Comparison of ENCODE assay signal across 8 cellular contexts in the genomic region with DNA sequence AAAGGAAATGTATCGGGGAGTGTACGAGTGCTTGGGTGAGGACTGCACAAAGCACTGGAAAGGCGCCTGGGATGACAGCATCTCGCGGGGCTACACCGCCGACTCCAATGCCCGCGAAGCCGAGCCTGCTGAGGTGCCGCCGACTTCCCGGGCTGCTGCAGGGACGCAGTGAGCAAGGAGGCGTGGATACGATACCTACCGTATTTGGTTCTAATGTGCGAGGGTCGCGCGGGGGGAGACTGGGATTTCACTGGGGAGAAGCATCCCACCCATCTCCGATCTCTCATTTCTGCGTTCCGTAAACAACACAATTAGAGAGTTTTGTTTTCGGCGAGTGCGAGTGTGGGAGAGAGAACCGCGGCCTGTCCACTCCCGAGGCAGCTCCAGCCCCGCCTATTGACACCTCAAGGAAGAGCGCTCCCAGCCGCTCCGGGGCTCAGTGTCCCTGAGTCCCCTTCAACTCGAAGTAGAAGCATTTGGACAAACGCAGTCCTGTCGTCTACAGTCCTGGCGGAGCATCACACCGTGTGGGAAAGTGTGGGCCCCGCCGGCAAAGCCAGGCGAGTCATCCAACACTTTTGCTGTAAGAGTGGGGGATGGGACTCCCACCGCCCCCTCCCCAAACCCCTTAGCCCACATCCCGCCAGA. TPM values are rescaled to one million over a fixed set of nuclear protein-coding genes. Genes with fewer than 3 reads are reported as not detected.
DNase-seq lines count a peak whose midpoint lies in the region; ATAC-seq and TF ChIP-seq lines count a peak whose summit lies in the region.

No MANE protein-coding gene starts in this region.

- H3K27me3 ChIP-seq in OCI-LY1 (ENCODE audit: insufficient read depth, low read length) (peaks cover 17% of the 10 kb centered on the region; the same call in 1 of the 2 replicates), left lung (peaks cover 53 to 100% of the 10 kb centered on the region in 2 donors), testis (peaks cover 4% of the 10 kb centered on the region)

- H3K36me3 Mint-ChIP-seq in activated naive CD4-positive, alpha-beta T cell treated with anti-CD3 and anti-CD28 coated beads, Interleukin-2, amount 10 ng/mL, durations not matched to agents 7 days and 5 days = peaks cover 2% of the 10 kb centered on the region

- no peaks in the 10 kb centered on the region for H3K9me3 ChIP-seq in OCI-LY1 (ENCODE audit: low read length)
- no peaks in the 10 kb centered on the region for H3K9me3 ChIP-seq in left lung
- H3K9me3 ChIP-seq in testis = no peaks in the 10 kb centered on the region

- peak overlapping the region; percentile 61 for H3K4me2 ChIP-seq in OCI-LY1 (ENCODE audit: low read length)

- H3K4me1 Mint-ChIP-seq in activated naive CD4-positive, alpha-beta T cell treated with anti-CD3 and anti-CD28 coated beads, Interleukin-2, amount 10 ng/mL, durations not matched to agents 7 days and 5 days = peaks cover 42% of the 10 kb centered on the region

- H3K27me3 Mint-ChIP-seq in activated naive CD4-positive, alpha-beta T cell treated with anti-CD3 and anti-CD28 coated beads, Interleukin-2, amount 10 ng/mL, durations not matched to agents 7 days and 5 days = peaks cover 93% of the 10 kb centered on the region

- no peaks in the 10 kb centered on the region for H3K9me2 ChIP-seq in OCI-LY1 (ENCODE audit: low read depth, low read length)

- H3K27ac ChIP-seq in OCI-LY1 (ENCODE audit: low read depth, low read length, poor library complexity, severe bottlenecking) (no peak overlapping the region), left lung (peak overlapping the region; percentile 88 to 90), testis (peak overlapping the region in 1 of 2 donors; percentile 26)

- CTCF ChIA-PET in activated naive CD4-positive, alpha-beta T cell treated with anti-CD3 and anti-CD28 coated beads, Interleukin-2, amount 10 ng/mL, durations not matched to agents 7 days and 5 days (lab: Charles Lee) = interaction anchor here (0.6 to 2.4 kb wide), 2 partner anchors 158 to 512 kb away, joined by 3 to 9 read pairs; no protein-coding TSS in a partner anchor

- H3K9ac ChIP-seq in OCI-LY1 (ENCODE audit: low read length) = no peak overlapping the region

- intact Hi-C loops in left lung (cut with DNase I) (loop anchor here in 1 of 2 donors (10.0 kb wide), 1 partner anchor 517 kb away; no protein-coding TSS in a partner anchor), testis (cut with DNase I; ENCODE audit: low total_unique reads) (loop anchor here (10.0 kb wide), 1 partner anchor 507 kb away; no protein-coding TSS in a partner anchor)

- H3K4me3 ChIP-seq in OCI-LY1 (ENCODE audit: low read depth, low read length, poor library complexity, severe bottlenecking) = peak overlapping the region; percentile 50
- H3K4me3 ChIP-seq in left lung = peak overlapping the region; percentile 60 to 61
- peak overlapping the region; percentile 51 to 66 for H3K4me3 ChIP-seq in testis

- peaks cover 29% of the 10 kb centered on the region for H3K4me1 ChIP-seq in OCI-LY1 (ENCODE audit: insufficient read depth, low read length, severe bottlenecking)
- peaks cover 5 to 50% of the 10 kb centered on the region in 2 donors for H3K4me1 ChIP-seq in left lung
- H3K4me1 ChIP-seq in testis = peaks cover 16% of the 10 kb centered on the region

- no peaks in the 10 kb centered on the region for H3K36me3 ChIP-seq in OCI-LY1 (ENCODE audit: insufficient read depth, low read length)
- no peaks in the 10 kb centered on the region for H3K36me3 ChIP-seq in left lung
- H3K36me3 ChIP-seq in testis (ENCODE audit: low read depth, missing control alignments) = no peaks in the 10 kb centered on the region

- no peak overlapping the region for H2AFZ ChIP-seq in OCI-LY1 (ENCODE audit: low read length)

- no peak for TF ChIP-seq POLR2A in testis (IDR thresholded peaks at IDR 0.05)

- TF ChIP-seq CTCF in OCI-LY1 (IDR thresholded peaks at IDR 0.05; ENCODE audit: low read length) = no peak
- no peak for TF ChIP-seq CTCF in left lung (IDR thresholded peaks at IDR 0.05)
- no peak for TF ChIP-seq CTCF in testis (IDR thresholded peaks at IDR 0.05)

- H3F3A ChIP-seq in OCI-LY1 (ENCODE audit: insufficient read depth, low read length) = no peaks in the 10 kb centered on the region

- H3K4me3 Mint-ChIP-seq in activated naive CD4-positive, alpha-beta T cell treated with anti-CD3 and anti-CD28 coated beads, Interleukin-2, amount 10 ng/mL, durations not matched to agents 7 days and 5 days = peak overlapping the region; percentile 71

- no peak for DNase-seq in activated naive CD4-positive, alpha-beta T cell treated with anti-CD3 and anti-CD28 coated beads, Interleukin-2, amount 10 ng/mL, durations not matched to agents 7 days and 5 days
- DNase-seq in activated naive CD4-positive, alpha-beta T cell treated with Interleukin-2 at 50 U/mL for 16 hours = no peak
- DNase-seq in cerebellar cortex (ENCODE audit: low spot score) (peak; percentile 16), left lung (peak; percentile 43 to 82), testis (no peak)
- no peak for DNase-seq in effector CD8-positive, alpha-beta T cell (lab: John Stamatoyannopoulos, UW)

- H3K27ac Mint-ChIP-seq in activated naive CD4-positive, alpha-beta T cell treated with anti-CD3 and anti-CD28 coated beads, Interleukin-2, amount 10 ng/mL, durations not matched to agents 7 days and 5 days = no peak overlapping the region

- no peaks in the 10 kb centered on the region for H4K20me1 ChIP-seq in OCI-LY1 (ENCODE audit: insufficient read depth, low read length)

- 3 to 7% methylated on average over 30 to 42 of the region's 44 CpGs for WGBS in testis, 2 donors

- ATAC-seq in HG02973 (IDR thresholded peaks at IDR 0.05; ENCODE audit: unreplicated experiment) = peak; percentile 4
- peak; percentile 12 for ATAC-seq in left lung

- H3K79me2 ChIP-seq in OCI-LY1 (ENCODE audit: insufficient read depth, low read length) = no peaks in the 10 kb centered on the region

- H3K9me3 Mint-ChIP-seq in activated naive CD4-positive, alpha-beta T cell treated with anti-CD3 and anti-CD28 coated beads, Interleukin-2, amount 10 ng/mL, durations not matched to agents 7 days and 5 days = no peaks in the 10 kb centered on the region

RNA-seq across cellular contexts. Expression of a gene that starts 1.8 kb away (rescaled TPM):
- total RNA-seq in left lung (10 to 100 TPM; 65.1 to 95.7 TPM), testis (10 to 100 TPM in 1 of 2 donors, 1 to 10 TPM in 1; 5.2 to 13.5 TPM)
- 6.7 TPM for polyA plus RNA-seq in testis (ENCODE audit: insufficient read depth, low read depth, low replicate concordance)

Comparison
In these comparisons a context has a peak if more than half of its experiments do, and no peak if none do; other contexts are left out.
1. DNase-seq: peak in cerebellar cortex (single experiment) and left lung (2 of 2); none in activated naive CD4-positive, alpha-beta T cell treated with anti-CD3 and anti-CD28 coated beads, Interleukin-2, amount 10 ng/mL, durations not matched to agents 7 days and 5 days (single experiment), activated naive CD4-positive, alpha-beta T cell treated with Interleukin-2 at 50 U/mL for 16 hours (single experiment), testis (single experiment) and effector CD8-positive, alpha-beta T cell (single experiment).
2. RNA of a gene that starts 1.8 kb away (total RNA-seq): 65.1 to 95.7 TPM in left lung; 5.2 to 13.5 TPM in testis; every median in the first group is over 4 times any median in the second.
3. Peak in every context shown above with its lines, with median percentiles within 50 percentile points of each other: H3K4me3 ChIP-seq.